ENCODE assay signal across 8 cellular contexts in genomic region chr9:470041-470781, GRCh38. TPM values are rescaled to one million over a fixed set of nuclear protein-coding genes. Genes with fewer than 3 reads are reported as not detected.
DNase-seq lines count a peak whose midpoint lies in the region; ATAC-seq, FAIRE-seq and TF ChIP-seq lines count a peak whose summit lies in the region.

No MANE protein-coding gene starts in this region.

- WGBS in aorta, 2 donors, result 2 to 3% methylated on average over 37 to 38 of the region's 38 CpGs

- H3K27me3 Mint-ChIP-seq in astrocyte (ENCODE audit: low read depth, unreplicated experiment), result no peaks in the 10 kb centered on the region

- TF ChIP-seq POLR2A in GM15510 (IDR thresholded peaks at IDR 0.05; ENCODE audit: borderline replicate concordance, extremely low read depth, insufficient read length), result peak; percentile 89

- no peak for TF ChIP-seq CTCF in astrocyte (IDR thresholded peaks at IDR 0.05; ENCODE audit: insufficient read depth, low read depth, low read length)

- no peak for FAIRE-seq in astrocyte (lab: Jason Lieb, UNC)

- no peaks in the 10 kb centered on the region for H3K9me3 Mint-ChIP-seq in astrocyte (ENCODE audit: unreplicated experiment)

- H3K27me3 ChIP-seq in astrocyte (ENCODE audit: insufficient read depth, low read length) (no peaks in the 10 kb centered on the region), rectal smooth muscle tissue (ENCODE audit: control insufficient read depth, insufficient read depth, low read length) (no peaks in the 10 kb centered on the region), aorta (ENCODE audit: control insufficient read depth in 1 of 2, insufficient read depth in 2 of 2, low read length in 1 of 2) (no peaks in the 10 kb centered on the region)

- H3K4me1 ChIP-seq in astrocyte (ENCODE audit: insufficient read depth, low read length) (peaks cover 5% of the 10 kb centered on the region), rectal smooth muscle tissue (ENCODE audit: control insufficient read depth, insufficient read depth, low read length) (peaks cover 3% of the 10 kb centered on the region), aorta (ENCODE audit: control insufficient read depth in 1 of 2, insufficient read depth in 2 of 2, low read length in 2 of 2) (peaks cover 0 to 4% of the 10 kb centered on the region in 2 donors)

- H3K4me3 Mint-ChIP-seq in astrocyte (ENCODE audit: unreplicated experiment), result peak overlapping the region; percentile 93

- peak overlapping the region; percentile 93 for H2AFZ ChIP-seq in astrocyte (ENCODE audit: low read depth, low read length)

- H3K4me2 ChIP-seq in astrocyte (ENCODE audit: low read length), result peak overlapping the region; percentile 86

- no peak overlapping the region for H3K27ac ChIP-seq in astrocyte (ENCODE audit: low read depth, low read length)
- H3K27ac ChIP-seq in rectal smooth muscle tissue (ENCODE audit: low read depth, low read length), result peak overlapping the region; percentile 75
- H3K27ac ChIP-seq in aorta (ENCODE audit: low read depth in 1 of 2, low read length in 2 of 2), result no peak overlapping the region

- H3K4me1 Mint-ChIP-seq in astrocyte (ENCODE audit: low read depth, unreplicated experiment), result peaks cover 19% of the 10 kb centered on the region

- H3K9ac ChIP-seq in astrocyte (ENCODE audit: low read length), result peak overlapping the region; percentile 71
- H3K9ac ChIP-seq in rectal smooth muscle tissue (ENCODE audit: low read length), result peak overlapping the region; percentile 64

- H3K4me3 ChIP-seq in astrocyte (ENCODE audit: insufficient read depth, low read depth, low read length) (peak overlapping the region; percentile 73), rectal smooth muscle tissue (ENCODE audit: low read length) (peak overlapping the region; percentile 78), aorta (ENCODE audit: low read length in 2 of 2) (peak overlapping the region; percentile 27 to 45)

- intact Hi-C loops in aorta (cut with DNase I), result no loop called here

- H3K36me3 ChIP-seq in astrocyte (ENCODE audit: insufficient read depth, low read length), result no peaks in the 10 kb centered on the region
- H3K36me3 ChIP-seq in rectal smooth muscle tissue (ENCODE audit: control insufficient read depth, insufficient read depth, low read length), result no peaks in the 10 kb centered on the region
- H3K36me3 ChIP-seq in aorta (ENCODE audit: control insufficient read depth in 1 of 2, insufficient read depth in 2 of 2, low read length in 1 of 2), result no peaks in the 10 kb centered on the region

- DNase-seq in NCI-H146 treated with DMSO at 0.1 percent for 48 hours (lab: John Stamatoyannopoulos, UW; ENCODE audit: unreplicated experiment) (peak; percentile 35), T-helper 2 cell (peak; percentile 74 to 91 (median 81)), astrocyte (ENCODE audit: low read depth) (peak; percentile 61), hepatic stellate cell (ENCODE audit: low spot score) (peak; percentile 57), aorta (peak; percentile 92 to 95)

- no peaks in the 10 kb centered on the region for H3K36me3 Mint-ChIP-seq in astrocyte (ENCODE audit: low read depth, unreplicated experiment)

- H4K20me1 ChIP-seq in astrocyte (ENCODE audit: insufficient read depth, low read length), result no peaks in the 10 kb centered on the region

- no peaks in the 10 kb centered on the region for H3K9me3 ChIP-seq in astrocyte (ENCODE audit: insufficient read depth, low read depth, low read length)
- no peaks in the 10 kb centered on the region for H3K9me3 ChIP-seq in aorta (ENCODE audit: control insufficient read depth, low read length)

- ATAC-seq in HG02884 (IDR thresholded peaks at IDR 0.05; ENCODE audit: unreplicated experiment) (peak; percentile 85), aorta (ENCODE audit: low FRiP score) (peak; percentile 96)

- peak overlapping the region; percentile 83 for H3K27ac Mint-ChIP-seq in astrocyte (ENCODE audit: unreplicated experiment)

- no peaks in the 10 kb centered on the region for H3K79me2 ChIP-seq in astrocyte (ENCODE audit: insufficient read depth, low read length)

RNA-seq across cellular contexts. Expression of gene KANK1, which starts 34.3 kb away (rescaled TPM):
- total RNA-seq in astrocyte (22.7 and 23.4 TPM in 2 replicates), aorta (100 to 1,000 TPM; 127 to 149 TPM)
- polyA plus RNA-seq in aorta, result 10 to 100 TPM; 71.6 to 80.3 TPM

Comparison
In these comparisons a context has a peak if more than half of its experiments do, and no peak if none do; other contexts are left out.
1. DNase-seq: peak in every context shown above with its lines; median percentile 94 in aorta; 81 in T-helper 2 cell; 61 in astrocyte; 57 in hepatic stellate cell; 35 in NCI-H146 treated with DMSO at 0.1 percent for 48 hours.